Comparison of ENCODE assay signal across 20 cellular contexts in genomic region chr10:8543361-8544056, GRCh38.
DNase-seq lines count a peak whose midpoint lies in the region; TF ChIP-seq lines count a peak whose summit lies in the region.
"Had no signal": no experiment of that assay in that cellular context is flagged by ENCODE, and none has a peak within 500 bp of the region (broad histone marks: within the 10 kb centered on the region; RNA-seq: fewer than 3 reads in every experiment).

No MANE protein-coding gene starts in this region.

- WGBS in hepatocyte (ENCODE audit: low lambda C conversion rate, missing lambda C conversion rate) = 72% methylated on average over 3 of the region's 3 CpGs

- H3K9me3 Mint-ChIP-seq in type B pancreatic cell = peaks cover 4% of the 10 kb centered on the region
- H3K9me3 Mint-ChIP-seq in activated naive CD4-positive, alpha-beta T cell treated with anti-CD3 and anti-CD28 coated beads for 36 hours = peaks cover 4% of the 10 kb centered on the region

- H2AFZ ChIP-seq in hepatocyte = no peak overlapping the region

- no peaks in the 10 kb centered on the region for H4K20me1 ChIP-seq in hepatocyte (ENCODE audit: insufficient read depth, poor library complexity, severe bottlenecking)

- H3K4me3 Mint-ChIP-seq in type B pancreatic cell = no peak overlapping the region
- H3K4me3 Mint-ChIP-seq in activated naive CD4-positive, alpha-beta T cell treated with anti-CD3 and anti-CD28 coated beads for 36 hours = no peak overlapping the region
- H3K4me3 Mint-ChIP-seq: naive B cell; stimulated activated memory B cell treated with anti-CD40 and anti-IgM and Interleukin-4, amounts not matched to agents 10 μg/mL and 1 μg/mL and 100 μg/mL, for 72 hours; T-helper 17 cell had no signal

- no peaks in the 10 kb centered on the region for H3K4me1 ChIP-seq in hepatocyte (ENCODE audit: insufficient read depth)

- H3K9me2 ChIP-seq in hepatocyte (replicated peaks; ENCODE audit: insufficient read depth) = no peaks in the 10 kb centered on the region

- peak overlapping the region; percentile 68 for H3K27ac Mint-ChIP-seq in type B pancreatic cell
- H3K27ac Mint-ChIP-seq in activated naive CD4-positive, alpha-beta T cell treated with anti-CD3 and anti-CD28 coated beads for 36 hours = no peak overlapping the region
- H3K27ac Mint-ChIP-seq: naive B cell; stimulated activated memory B cell treated with anti-CD40 and anti-IgM and Interleukin-4, amounts not matched to agents 10 μg/mL and 1 μg/mL and 100 μg/mL, for 72 hours; T-helper 17 cell had no signal

- CTCF ChIA-PET in activated naive CD4-positive, alpha-beta T cell treated with anti-CD3 and anti-CD28 coated beads for 36 hours (lab: Charles Lee) = no interaction called here

- H3K9me3 ChIP-seq in hepatocyte (ENCODE audit: low read depth) = no peaks in the 10 kb centered on the region

- no peaks in the 10 kb centered on the region for H3K27me3 Mint-ChIP-seq in type B pancreatic cell
- no peaks in the 10 kb centered on the region for H3K27me3 Mint-ChIP-seq in activated naive CD4-positive, alpha-beta T cell treated with anti-CD3 and anti-CD28 coated beads for 36 hours (ENCODE audit: low read depth)
- H3K27me3 Mint-ChIP-seq: stimulated activated memory B cell treated with anti-CD40 and anti-IgM and Interleukin-4, amounts not matched to agents 10 μg/mL and 1 μg/mL and 100 μg/mL, for 72 hours; T-helper 17 cell had no signal

- DNase-seq in H4 (ENCODE audit: low spot score) (peak; percentile 67), OCI-M1 (lab: John Stamatoyannopoulos, UW) (peak; percentile 8), hepatocyte (ENCODE audit: low spot score) (peak; percentile 32), type B pancreatic cell (ENCODE audit: extremely low spot score, unreplicated experiment) (no peak), epidermal melanocyte (ENCODE audit: insufficient read length, low spot score) (no peak)
- DNase-seq in activated naive CD4-positive, alpha-beta T cell treated with anti-CD3 and anti-CD28 coated beads for 36 hours = no peak
- no peak for DNase-seq in NK-92 treated with Interleukin-12 subunit alpha and Interleukin-12 subunit beta, amount 100 ng/mL, for 24 hours (lab: John Stamatoyannopoulos, UW)
- DNase-seq: activated CD8-positive, alpha-beta memory T cell treated with anti-CD3 and anti-CD28 coated beads, Interleukin-2, amount 50 U/mL, for 4 hours; activated naive CD4-positive, alpha-beta T cell treated with anti-CD3 and anti-CD28 coated beads, Interleukin-2, amount 50 U/mL, for 16 hours; brain microvascular endothelial cell; GOT3; hypothalamus; left cardiac atrium; naive B cell; NCI-H2107; NCI-H526 treated with DMSO at 0.1 percent for 48 hours; posterior cingulate gyrus; small intestine; T-helper 17 cell had no signal

- no peak overlapping the region for H3K4me2 ChIP-seq in hepatocyte

- H3K36me3 ChIP-seq in hepatocyte (replicated peaks; ENCODE audit: insufficient read depth, low read depth) = no peaks in the 10 kb centered on the region
- H3K36me3 ChIP-seq: brain microvascular endothelial cell had no signal

- H3K4me3 ChIP-seq in hepatocyte = no peak overlapping the region

- intact Hi-C loops in activated naive CD4-positive, alpha-beta T cell treated with anti-CD3 and anti-CD28 coated beads for 36 hours (cut with micrococcal nuclease) = no loop called here

- H3K27me3 ChIP-seq in hepatocyte = no peaks in the 10 kb centered on the region
- H3K27me3 ChIP-seq: brain microvascular endothelial cell had no signal

- no peaks in the 10 kb centered on the region for H3K36me3 Mint-ChIP-seq in type B pancreatic cell
- H3K36me3 Mint-ChIP-seq in activated naive CD4-positive, alpha-beta T cell treated with anti-CD3 and anti-CD28 coated beads for 36 hours (ENCODE audit: low read depth) = no peaks in the 10 kb centered on the region
- H3K36me3 Mint-ChIP-seq: naive B cell; stimulated activated memory B cell treated with anti-CD40 and anti-IgM and Interleukin-4, amounts not matched to agents 10 μg/mL and 1 μg/mL and 100 μg/mL, for 72 hours had no signal

- no peaks in the 10 kb centered on the region for H3K79me2 ChIP-seq in hepatocyte

- H3K4me1 Mint-ChIP-seq in type B pancreatic cell (ENCODE audit: unreplicated experiment) = no peaks in the 10 kb centered on the region
- peaks cover 14% of the 10 kb centered on the region for H3K4me1 Mint-ChIP-seq in activated naive CD4-positive, alpha-beta T cell treated with anti-CD3 and anti-CD28 coated beads for 36 hours (ENCODE audit: low read depth)
- H3K4me1 Mint-ChIP-seq: stimulated activated memory B cell treated with anti-CD40 and anti-IgM and Interleukin-4, amounts not matched to agents 10 μg/mL and 1 μg/mL and 100 μg/mL, for 72 hours had no signal

- peak overlapping the region; percentile 3 for H3K27ac ChIP-seq in hepatocyte
- H3K27ac ChIP-seq: brain microvascular endothelial cell had no signal

- TF ChIP-seq CTCF in hepatocyte (IDR thresholded peaks at IDR 0.05; ENCODE audit: poor library complexity) = no peak
- TF ChIP-seq CTCF in type B pancreatic cell (conservative IDR thresholded peaks at IDR 0.05) = no peak

Comparison
In these comparisons a context has a peak if more than half of its experiments do, and no peak if none do; other contexts are left out.
1. DNase-seq: peak in H4 (single experiment), OCI-M1 (single experiment) and hepatocyte (single experiment); none in type B pancreatic cell (single experiment), activated naive CD4-positive, alpha-beta T cell treated with anti-CD3 and anti-CD28 coated beads for 36 hours (single experiment), NK-92 treated with Interleukin-12 subunit alpha and Interleukin-12 subunit beta, amount 100 ng/mL, for 24 hours (single experiment) and epidermal melanocyte (single experiment).